Comparison of ENCODE assay signal across 10 cellular contexts in the genomic region with DNA sequence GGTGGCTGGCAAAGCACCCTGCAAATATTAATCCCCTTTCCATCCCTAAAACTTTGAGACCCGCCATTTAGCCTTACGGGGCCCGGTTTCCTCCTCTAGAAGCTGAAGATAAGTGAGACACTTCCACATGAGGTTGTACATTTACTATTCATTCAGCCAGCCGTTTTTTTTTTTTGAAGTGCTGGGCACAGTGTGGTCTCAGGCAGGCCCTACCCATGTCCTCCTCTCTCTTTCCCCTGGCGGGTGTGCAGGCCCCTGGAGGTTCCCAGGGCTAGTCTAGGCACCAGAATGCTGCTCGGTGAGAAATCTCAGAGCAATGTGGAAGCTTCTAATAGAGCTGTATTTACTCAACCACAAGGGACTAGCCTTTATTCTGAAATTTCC.
DNase-seq lines count a peak whose midpoint lies in the region; ATAC-seq lines count a peak whose summit lies in the region.
"Had no signal": no experiment of that assay in that cellular context is flagged by ENCODE, and none has a peak within 500 bp of the region (broad histone marks: within the 10 kb centered on the region; RNA-seq: fewer than 3 reads in every experiment).

No MANE protein-coding gene starts in this region.

- intact Hi-C loops in activated CD4-positive, alpha-beta T cell treated with anti-CD3 and anti-CD28 coated beads, Interleukin-2, amount 10 ng/mL, durations not matched to agents 24 days and 14 days (cut with micrococcal nuclease): no loop called here

- ATAC-seq in left lobe of liver (peak; percentile 7), GM18520 (IDR thresholded peaks at IDR 0.05; ENCODE audit: unreplicated experiment) (no peak)
- ATAC-seq in stimulated activated naive CD8-positive, alpha-beta T cell treated with anti-CD3 and anti-CD28 coated beads, Interleukin-15, Interleukin-2, amounts not matched to agents 100 U/mL and 50 U/mL, for 24 hours: peak; percentile 7

- peak overlapping the region; percentile 74 for H3K4me3 Mint-ChIP-seq in activated CD4-positive, alpha-beta T cell treated with anti-CD3 and anti-CD28 coated beads, Interleukin-2, amount 10 ng/mL, durations not matched to agents 24 days and 14 days

- peaks cover 7% of the 10 kb centered on the region for H3K9me3 Mint-ChIP-seq in activated CD4-positive, alpha-beta T cell treated with anti-CD3 and anti-CD28 coated beads, Interleukin-2, amount 10 ng/mL, durations not matched to agents 24 days and 14 days

- H3K27ac Mint-ChIP-seq in activated CD4-positive, alpha-beta T cell treated with anti-CD3 and anti-CD28 coated beads, Interleukin-2, amount 10 ng/mL, durations not matched to agents 24 days and 14 days: no peak overlapping the region
- H3K27ac Mint-ChIP-seq: activated CD4-positive, alpha-beta memory T cell treated with anti-CD3 and anti-CD28 coated beads for 36 hours had no signal

- H3K4me1 Mint-ChIP-seq in activated CD4-positive, alpha-beta T cell treated with anti-CD3 and anti-CD28 coated beads, Interleukin-2, amount 10 ng/mL, durations not matched to agents 24 days and 14 days: peaks cover 14% of the 10 kb centered on the region

- peak overlapping the region; percentile 78 for H3K9ac ChIP-seq in adipocyte (ENCODE audit: low read length)

- peaks cover 29% of the 10 kb centered on the region for H3K4me1 ChIP-seq in adipocyte (ENCODE audit: control insufficient read depth, insufficient read depth, low read length)

- H3K4me3 ChIP-seq in adipocyte (ENCODE audit: low read length): peak overlapping the region; percentile 67

- peaks cover 34% of the 10 kb centered on the region for H3K27me3 Mint-ChIP-seq in activated CD4-positive, alpha-beta T cell treated with anti-CD3 and anti-CD28 coated beads, Interleukin-2, amount 10 ng/mL, durations not matched to agents 24 days and 14 days

- no peaks in the 10 kb centered on the region for H3K9me3 ChIP-seq in adipocyte (ENCODE audit: control insufficient read depth, low read length)

- H3K36me3 Mint-ChIP-seq in activated CD4-positive, alpha-beta T cell treated with anti-CD3 and anti-CD28 coated beads, Interleukin-2, amount 10 ng/mL, durations not matched to agents 24 days and 14 days (ENCODE audit: low read depth): no peaks in the 10 kb centered on the region

- H3K36me3 ChIP-seq in adipocyte (ENCODE audit: control insufficient read depth, insufficient read depth, low read length, severe bottlenecking): no peaks in the 10 kb centered on the region

- no peak for DNase-seq in activated CD4-positive, alpha-beta T cell treated with anti-CD3 and anti-CD28 coated beads, Interleukin-2, amount 10 ng/mL, durations not matched to agents 24 days and 14 days
- DNase-seq in activated CD4-positive, alpha-beta T cell treated with anti-CD3 and anti-CD28 coated beads, Interleukin-2, amount 50 U/mL, for 48 hours: no peak
- DNase-seq in adipocyte (ENCODE audit: low read depth): no peak
- DNase-seq in left lobe of liver (ENCODE audit: low spot score): no peak
- no peak for DNase-seq in stimulated activated naive CD8-positive, alpha-beta T cell treated with anti-CD3 and anti-CD28 coated beads, Interleukin-15, Interleukin-2, amounts not matched to agents 100 U/mL and 50 U/mL, for 24 hours
- no peak for DNase-seq in globus pallidus (ENCODE audit: low spot score)
- no peak for DNase-seq in foreskin melanocyte
- DNase-seq: NCI-H82 had no signal

- H3K27me3 ChIP-seq in adipocyte (replicated peaks; ENCODE audit: control insufficient read depth, insufficient read depth, low read length): no peaks in the 10 kb centered on the region
